Comparison of ENCODE assay signal across 18 cellular contexts in the genomic region with DNA sequence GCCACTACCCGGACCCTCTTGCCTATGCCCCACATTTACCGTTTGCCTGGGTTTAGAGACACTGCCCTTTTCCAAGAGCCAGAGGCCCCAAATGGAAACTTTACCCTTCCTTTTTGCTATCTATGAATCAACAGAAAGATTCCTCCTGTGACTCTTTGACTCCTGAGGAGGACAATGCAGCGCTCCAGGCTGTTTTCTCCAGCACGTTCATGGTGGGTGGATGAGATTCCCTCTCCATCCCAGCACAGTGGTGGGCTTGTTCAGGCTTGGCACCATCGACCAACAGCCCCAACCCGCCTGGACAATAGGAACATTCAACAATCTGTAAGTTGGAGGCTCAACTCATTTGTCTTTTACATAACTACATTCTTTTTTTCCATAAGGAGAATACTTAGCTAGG. TPM values are rescaled to one million over a fixed set of nuclear protein-coding genes. Genes with fewer than 3 reads are reported as not detected.
A peak's percentile ranks its signal among the peaks of the same experiment; 100 is the strongest.
DNase-seq lines count a peak whose midpoint lies in the region; ATAC-seq and TF ChIP-seq lines count a peak whose summit lies in the region.
"Had no signal": no experiment of that assay in that cellular context is flagged by ENCODE, and none has a peak within 500 bp of the region (broad histone marks: within the 10 kb centered on the region; RNA-seq: fewer than 3 reads in every experiment).

No MANE protein-coding gene starts in this region.

- no peak overlapping the region for H4K8ac ChIP-seq in mesenchymal stem cell (ENCODE audit: low read length)

- 95% methylated on average over 6 of the region's 6 CpGs for WGBS in mesenchymal stem cell
- 76% methylated on average over 4 of the region's 6 CpGs for WGBS in right lobe of liver (ENCODE audit: insufficient coverage, low coverage, low lambda C conversion rate, missing lambda C conversion rate)

- CTCF ChIA-PET in Panc1 (lab: Charles Lee), result no interaction called here

- no peak overlapping the region for H2BK15ac ChIP-seq in mesenchymal stem cell (ENCODE audit: low read depth, poor library complexity, severe bottlenecking)

- H2AK5ac ChIP-seq in mesenchymal stem cell (ENCODE audit: low read length, severe bottlenecking), result no peak overlapping the region

- no peak for TF ChIP-seq POLR2A in right lobe of liver (IDR thresholded peaks at IDR 0.05)

- TF ChIP-seq CTCF in Panc1 (IDR thresholded peaks at IDR 0.05) (no peak), right lobe of liver (IDR thresholded peaks at IDR 0.05) (no peak)

- H2BK120ac ChIP-seq in mesenchymal stem cell (ENCODE audit: low read depth, low read length), result no peak overlapping the region

- no peak overlapping the region for H3K23ac ChIP-seq in mesenchymal stem cell (ENCODE audit: low read length in 2 of 2)

- H3K27me3 ChIP-seq in Panc1 (ENCODE audit: control insufficient read depth, insufficient read depth, low read length), result no peaks in the 10 kb centered on the region
- no peaks in the 10 kb centered on the region for H3K27me3 ChIP-seq in mesenchymal stem cell (ENCODE audit: control insufficient read depth in 1 of 2, insufficient read depth in 1 of 2, low read length in 2 of 2)
- no peaks in the 10 kb centered on the region for H3K27me3 ChIP-seq in stomach smooth muscle (ENCODE audit: control insufficient read depth in 1 of 2, insufficient read depth in 2 of 2, low read length in 2 of 2)
- no peaks in the 10 kb centered on the region for H3K27me3 ChIP-seq in right lobe of liver
- H3K27me3 ChIP-seq: heart right ventricle, suprapubic skin had no signal

- intact Hi-C loops in Panc1 (cut with micrococcal nuclease; ENCODE audit: unreplicated experiment) (no loop called here), right lobe of liver (cut with DNase I) (no loop called here)

- no peak overlapping the region for H2BK12ac ChIP-seq in mesenchymal stem cell (ENCODE audit: low read length in 2 of 2)

- no peak overlapping the region for H3K9ac ChIP-seq in mesenchymal stem cell (ENCODE audit: low read length)
- H3K9ac ChIP-seq in stomach smooth muscle (ENCODE audit: low read length in 2 of 2), result no peak overlapping the region

- H3K9me3 ChIP-seq in Panc1 (ENCODE audit: control insufficient read depth, insufficient read depth, low read depth, low read length) (no peaks in the 10 kb centered on the region), mesenchymal stem cell (ENCODE audit: control insufficient read depth, low read length) (no peaks in the 10 kb centered on the region), stomach smooth muscle (ENCODE audit: control insufficient read depth in 2 of 2, low read length in 2 of 2) (no peaks in the 10 kb centered on the region), right lobe of liver (no peaks in the 10 kb centered on the region)
- H3K9me3 ChIP-seq: heart right ventricle, lower lobe of right lung, suprapubic skin had no signal

- H3K4me2 ChIP-seq in mesenchymal stem cell (ENCODE audit: low read length, poor library complexity, severe bottlenecking), result no peak overlapping the region

- H3K4me3 ChIP-seq in Panc1 (ENCODE audit: low read depth in 2 of 2, low read length in 2 of 2) (no peak overlapping the region), mesenchymal stem cell (ENCODE audit: insufficient read depth in 1 of 2, low read depth in 1 of 2, low read length in 2 of 2) (no peak overlapping the region), stomach smooth muscle (ENCODE audit: low read length in 2 of 2) (no peak overlapping the region), right lobe of liver (no peak overlapping the region)
- H3K4me3 ChIP-seq: heart right ventricle, lower lobe of right lung, suprapubic skin had no signal

- H3K36me3 ChIP-seq in Panc1 (ENCODE audit: control insufficient read depth, insufficient read depth, low read length), result peaks cover 20% of the 10 kb centered on the region
- peaks cover 45 to 83% of the 10 kb centered on the region in 2 experiments for H3K36me3 ChIP-seq in mesenchymal stem cell (ENCODE audit: control insufficient read depth in 1 of 2, insufficient read depth in 2 of 2, low read depth in 1 of 2, low read length in 2 of 2)
- peaks cover 30 to 33% of the 10 kb centered on the region in 2 donors for H3K36me3 ChIP-seq in stomach smooth muscle (ENCODE audit: control insufficient read depth in 2 of 2, insufficient read depth in 2 of 2, low read length in 2 of 2)
- peaks cover 0 to 5% (median 0%) of the 10 kb centered on the region in 4 donors for H3K36me3 ChIP-seq in right lobe of liver

- POLR2A ChIA-PET in Panc1 (lab: Charles Lee), result no interaction called here

- no peak overlapping the region for H2BK5ac ChIP-seq in mesenchymal stem cell (ENCODE audit: low read depth, low read length, poor library complexity, severe bottlenecking)

- no peak overlapping the region for H3K4ac ChIP-seq in mesenchymal stem cell (ENCODE audit: low read depth in 1 of 2, low read length in 2 of 2)

- H3K4me1 ChIP-seq in Panc1 (ENCODE audit: control insufficient read depth, insufficient read depth, low read length) (peaks cover 53% of the 10 kb centered on the region), mesenchymal stem cell (ENCODE audit: control insufficient read depth, insufficient read depth, low read depth, low read length) (peaks cover 12% of the 10 kb centered on the region), stomach smooth muscle (ENCODE audit: control insufficient read depth, insufficient read depth, low read length) (peaks cover 23% of the 10 kb centered on the region), right lobe of liver (peaks cover 0 to 17% (median 3%) of the 10 kb centered on the region in 4 donors)

- BruUV-seq in Panc1 (replicated peaks; lab: Mats Ljungman, UMichigan), result no TSS peak

- peak overlapping the region in 1 of 2 experiments; percentile 66 for H3K14ac ChIP-seq in mesenchymal stem cell (ENCODE audit: low read length in 2 of 2)

- ATAC-seq in Panc1, result no peak
- ATAC-seq in right lobe of liver, result no peak
- ATAC-seq: activated CD4-positive, alpha-beta T cell treated with anti-CD3 and anti-CD28 coated beads for 36 hours; activated CD8-positive, alpha-beta memory T cell treated with anti-CD3 and anti-CD28 coated beads, Interleukin-2, amount 10 ng/mL, durations not matched to agents 7 days and 5 days; CD8-positive, alpha-beta T cell; natural killer cell had no signal

- no peak overlapping the region for H4K91ac ChIP-seq in mesenchymal stem cell (ENCODE audit: low read length)

- H3K27ac ChIP-seq in Panc1 (ENCODE audit: low read length), result peak overlapping the region; percentile 94
- peak overlapping the region; percentile 94 for H3K27ac ChIP-seq in caudate nucleus (ENCODE audit: low read depth, low read length)
- H3K27ac ChIP-seq in mesenchymal stem cell (ENCODE audit: low read length, poor library complexity, severe bottlenecking), result peak overlapping the region; percentile 64
- peak overlapping the region; percentile 37 for H3K27ac ChIP-seq in stomach smooth muscle (ENCODE audit: low read length)
- no peak overlapping the region for H3K27ac ChIP-seq in right lobe of liver
- H3K27ac ChIP-seq: lower lobe of right lung, suprapubic skin had no signal

- H3K79me1 ChIP-seq in mesenchymal stem cell (replicated peaks; ENCODE audit: low read length, poor library complexity, severe bottlenecking), result peaks cover 1% of the 10 kb centered on the region

- in situ Hi-C loops in Panc1 (cut with HindIII; ENCODE audit: low pct_unique_long_range_greater_than_20kb, low sequenced_read_pairs), result no loop called here

- no peak overlapping the region for H3K18ac ChIP-seq in mesenchymal stem cell (ENCODE audit: low read depth in 1 of 2, low read length in 2 of 2)

- no peak for DNase-seq in Panc1 (ENCODE audit: low read depth, low spot score)
- peak in 2 of 61 donors; percentile 19 to 32 for DNase-seq in caudate nucleus (lab: John Stamatoyannopoulos, UW)
- DNase-seq in mesenchymal stem cell, result no peak
- DNase-seq in NCI-H748 treated with DMSO at 0.1 percent for 48 hours (lab: John Stamatoyannopoulos, UW), result no peak
- no peak for DNase-seq in ecto neural progenitor cell (ENCODE audit: low spot score)
- no peak for DNase-seq in right lobe of liver
- DNase-seq: activated CD4-positive, alpha-beta T cell treated with anti-CD3 and anti-CD28 coated beads for 36 hours; activated CD8-positive, alpha-beta memory T cell treated with anti-CD3 and anti-CD28 coated beads, Interleukin-2, amount 10 ng/mL, durations not matched to agents 7 days and 5 days; CD8-positive, alpha-beta T cell; DMS79; heart right ventricle; KG1; lower lobe of right lung; natural killer cell; NCI-H1048; NCI-H2029 treated with DMSO at 0.1 percent for 48 hours had no signal

- no peak overlapping the region for H2AFZ ChIP-seq in mesenchymal stem cell (ENCODE audit: low read depth, low read length)

RNA-seq across cellular contexts. Expression of a gene that starts 55.9 kb away (rescaled TPM):
- total RNA-seq in Panc1 (2021; ENCODE audit: unreplicated experiment) (88.8 TPM), right lobe of liver (10 to 100 TPM; 51.5 to 69.4 (median 61.0) TPM)
- polyA plus RNA-seq in Panc1 (2012; ENCODE audit: insufficient read length), result 61.6 TPM
- 90.9 TPM for polyA plus RNA-seq in mesenchymal stem cell (2013, experiment 1 of 2)
- 91.1 TPM for polyA plus RNA-seq in mesenchymal stem cell (2013, experiment 2 of 2)

RNA-seq across cellular contexts. Expression of a gene that starts 56.1 kb away (rescaled TPM):
- total RNA-seq in Panc1 (2021; ENCODE audit: unreplicated experiment) (204 TPM), right lobe of liver (10 to 100 TPM; 14.9 to 61.0 (median 28.9) TPM)
- polyA plus RNA-seq in Panc1 (2012; ENCODE audit: insufficient read length), result 141 TPM
- polyA plus RNA-seq in mesenchymal stem cell (2013, experiment 1 of 2), result 509 TPM
- 467 TPM for polyA plus RNA-seq in mesenchymal stem cell (2013, experiment 2 of 2)
- total RNA-seq: activated CD8-positive, alpha-beta memory T cell treated with anti-CD3 and anti-CD28 coated beads, Interleukin-2, amount 10 ng/mL, durations not matched to agents 7 days and 5 days; CD8-positive, alpha-beta T cell; natural killer cell had no signal

Comparison
In these comparisons a context has a peak if more than half of its experiments do, and no peak if none do; other contexts are left out.
1. H3K27ac ChIP-seq: peak in Panc1 (single experiment), caudate nucleus (single experiment), mesenchymal stem cell (single experiment) and stomach smooth muscle (single experiment); none in right lobe of liver (0 of 3).